27 cellular contexts compared by ENCODE assay signal in the genomic region with DNA sequence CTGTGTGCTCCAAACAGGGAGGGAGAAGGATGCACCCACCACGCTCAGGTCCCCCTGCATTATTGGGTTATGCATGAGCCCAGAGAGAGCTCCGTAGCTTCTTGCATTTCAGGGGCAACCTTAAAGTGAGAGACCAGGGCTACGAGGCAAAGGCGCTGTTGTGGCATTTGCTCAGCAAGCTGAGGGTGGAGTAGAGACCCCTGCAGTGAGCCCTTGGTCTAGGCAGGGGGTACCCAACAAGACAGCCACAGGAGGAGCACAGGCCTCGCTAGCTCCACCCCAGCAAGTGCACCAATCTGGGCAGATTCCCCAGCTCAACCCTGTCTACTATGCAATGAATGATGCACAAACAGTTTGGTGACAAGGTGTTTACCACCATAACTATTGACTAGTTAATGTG.
"Had no signal": no experiment of that assay in that cellular context is flagged by ENCODE, and none has a peak within 500 bp of the region (broad histone marks: within the 10 kb centered on the region; RNA-seq: fewer than 3 reads in every experiment).

No MANE protein-coding gene starts in this region.

- H3K79me2 ChIP-seq: hepatocyte had no signal

- H3K36me3 ChIP-seq: colonic mucosa, esophagus muscularis mucosa, esophagus squamous epithelium, gastrocnemius medialis, gastroesophageal sphincter, heart left ventricle, heart right ventricle had no signal

- DNase-seq: colonic mucosa; cortex of kidney; dermis blood vessel endothelial cell; dorsolateral prefrontal cortex; effector CD4-positive, alpha-beta T cell; effector CD8-positive, alpha-beta T cell; effector memory CD4-positive, alpha-beta T cell; effector memory CD8-positive, alpha-beta T cell; endodermal cell; erythroblast; esophagus squamous epithelium; foreskin fibroblast; foreskin keratinocyte; gastrocnemius medialis; glutamatergic neuron; heart left ventricle; heart right ventricle had no signal

- H3K9me3 Mint-ChIP-seq: endodermal cell had no signal

- FAIRE-seq: endometrium, endothelial cell of umbilical vein, frontal cortex had no signal

- H3K4me1 ChIP-seq: colonic mucosa, esophagus muscularis mucosa, gastrocnemius medialis, gastroesophageal sphincter, heart left ventricle, heart right ventricle had no signal

- H3K4me3 ChIP-seq: colonic mucosa, coronary artery, dorsolateral prefrontal cortex, esophagus muscularis mucosa, esophagus squamous epithelium, gastrocnemius medialis, gastroesophageal sphincter, heart left ventricle, heart right ventricle, hepatocyte had no signal

- H3K27ac Mint-ChIP-seq: dendritic cell treated with granulocyte-macrophage colony-stimulating factor and Interleukin-4, amounts not matched to agents 40 ng/mL and 50 ng/mL, for 4 days; effector memory CD8-positive, alpha-beta T cell; endodermal cell had no signal

- H3K4me3 Mint-ChIP-seq: dendritic cell treated with granulocyte-macrophage colony-stimulating factor and Interleukin-4, amounts not matched to agents 40 ng/mL and 50 ng/mL, for 4 days; effector memory CD8-positive, alpha-beta T cell; endodermal cell had no signal

- ATAC-seq: effector memory CD8-positive, alpha-beta T cell; esophagus mucosa; foreskin keratinocyte; gastrocnemius medialis; gastroesophageal sphincter; heart left ventricle; heart right ventricle had no signal

- H2AFZ ChIP-seq: hepatocyte had no signal

- H3K27me3 ChIP-seq: colonic mucosa, dorsolateral prefrontal cortex, esophagus squamous epithelium, foreskin keratinocyte, gastrocnemius medialis, hepatocyte had no signal

- H3K4me1 Mint-ChIP-seq: endodermal cell had no signal

- H3K9me3 ChIP-seq: colonic mucosa, esophagus muscularis mucosa, esophagus squamous epithelium, gastrocnemius medialis, gastroesophageal sphincter, heart left ventricle, heart right ventricle had no signal

- H3K27me3 Mint-ChIP-seq: dendritic cell treated with granulocyte-macrophage colony-stimulating factor and Interleukin-4, amounts not matched to agents 40 ng/mL and 50 ng/mL, for 4 days had no signal

- H3K27ac ChIP-seq: colonic mucosa, coronary artery, dorsolateral prefrontal cortex, epithelial cell of prostate, esophagus muscularis mucosa, esophagus squamous epithelium, foreskin keratinocyte, gastrocnemius medialis, gastroesophageal sphincter, heart left ventricle, heart right ventricle, hepatocyte had no signal

- H3K4me2 ChIP-seq: hepatocyte had no signal
